ENCODE assay signal across 13 cellular contexts in genomic region chr2:223576873-223577272, GRCh38. TPM values are rescaled to one million over a fixed set of nuclear protein-coding genes. Genes with fewer than 3 reads are reported as not detected.
DNase-seq lines count a peak whose midpoint lies in the region; ATAC-seq and TF ChIP-seq lines count a peak whose summit lies in the region.
"Had no signal": no experiment of that assay in that cellular context is flagged by ENCODE, and none has a peak within 500 bp of the region (broad histone marks: within the 10 kb centered on the region; RNA-seq: fewer than 3 reads in every experiment).

No MANE protein-coding gene starts in this region.

- ATAC-seq in HG02840 (IDR thresholded peaks at IDR 0.05; ENCODE audit: low FRiP score, unreplicated experiment) (no peak), GM18907 (IDR thresholded peaks at IDR 0.05; ENCODE audit: unreplicated experiment) (no peak)

- no peaks in the 10 kb centered on the region for H3K36me3 Mint-ChIP-seq in CD14-positive monocyte

- H2AFZ ChIP-seq in smooth muscle cell (ENCODE audit: low read depth), result no peak overlapping the region

- H3K4me3 Mint-ChIP-seq in CD14-positive monocyte, result no peak overlapping the region

- H3K9ac ChIP-seq in smooth muscle cell (ENCODE audit: low read depth), result peak overlapping the region; percentile 71

- H3K4me3 ChIP-seq in SJSA1, result no peak overlapping the region
- H3K4me3 ChIP-seq in fibroblast of villous mesenchyme (ENCODE audit: low read depth, low read length), result no peak overlapping the region
- H3K4me3 ChIP-seq in smooth muscle cell, result no peak overlapping the region

- peaks cover 0 to 4% (median 0%) of the 10 kb centered on the region in 7 donors for H3K9me3 Mint-ChIP-seq in CD14-positive monocyte

- DNase-seq in HCEC 1CT (peak; percentile 98), SJSA1 (ENCODE audit: low read depth in 1 of 2, low spot score in 2 of 2) (peak; percentile 68 to 77), fibroblast of villous mesenchyme (ENCODE audit: low read depth) (peak; percentile 99), smooth muscle cell (lab: John Stamatoyannopoulos, UW; ENCODE audit: unreplicated experiment) (no peak), medulla oblongata (ENCODE audit: extremely low spot score) (no peak), CD14-positive monocyte (ENCODE audit: low spot score) (no peak)
- DNase-seq: activated CD4-positive, CD25-positive, alpha-beta regulatory T cell treated with anti-CD3 and anti-CD28 coated beads, Interleukin-2, amount 50 U/mL, for 72 hours; activated gamma-delta T cell treated with Interleukin-2 at 50 U/mL for 16 hours; kidney; NCI-H2029 treated with DMSO at 0.1 percent for 48 hours; SHP77 treated with DMSO at 0.1 percent for 48 hours had no signal

- no peak for TF ChIP-seq CTCF in fibroblast of villous mesenchyme (IDR thresholded peaks at IDR 0.05; ENCODE audit: insufficient read depth, low read depth, low read length)
- TF ChIP-seq CTCF in smooth muscle cell (IDR thresholded peaks at IDR 0.05; ENCODE audit: borderline replicate concordance, insufficient read depth, poor library complexity, severe bottlenecking), result no peak
- TF ChIP-seq CTCF in CD14-positive monocyte (IDR thresholded peaks at IDR 0.05), result no peak

- no peaks in the 10 kb centered on the region for H3K79me2 ChIP-seq in smooth muscle cell (ENCODE audit: low read depth)

- H3F3A ChIP-seq in smooth muscle cell (ENCODE audit: low read depth), result peaks cover 16% of the 10 kb centered on the region

- no peaks in the 10 kb centered on the region for H4K20me1 ChIP-seq in smooth muscle cell (ENCODE audit: low read depth)

- peaks cover 0 to 7% (median 2%) of the 10 kb centered on the region in 3 donors for H3K27me3 Mint-ChIP-seq in CD14-positive monocyte (ENCODE audit: low read depth in 3 of 3)

- no peak overlapping the region for H3K27ac Mint-ChIP-seq in CD14-positive monocyte

- intact Hi-C loops in CD14-positive monocyte (cut with micrococcal nuclease), result no loop called here

- H3K4me1 ChIP-seq in SJSA1 (replicated peaks) (peaks cover 23% of the 10 kb centered on the region), smooth muscle cell (ENCODE audit: low read depth) (peaks cover 18% of the 10 kb centered on the region)

- peak overlapping the region; percentile 70 for H3K4me2 ChIP-seq in smooth muscle cell

- peak overlapping the region; percentile 66 for H3K27ac ChIP-seq in SJSA1
- H3K27ac ChIP-seq in smooth muscle cell (ENCODE audit: low read depth), result peak overlapping the region; percentile 95

- H3K9me3 ChIP-seq in SJSA1 (replicated peaks) (no peaks in the 10 kb centered on the region), smooth muscle cell (replicated peaks; ENCODE audit: low read depth) (no peaks in the 10 kb centered on the region)

- H3K27me3 ChIP-seq in SJSA1 (replicated peaks) (no peaks in the 10 kb centered on the region), smooth muscle cell (ENCODE audit: low read depth) (no peaks in the 10 kb centered on the region)

- 23% methylated on average over 5 of the region's 5 CpGs for WGBS in smooth muscle cell (ENCODE audit: low lambda C conversion rate)

- no peaks in the 10 kb centered on the region for H3K4me1 Mint-ChIP-seq in CD14-positive monocyte

- H3K36me3 ChIP-seq in SJSA1 (no peaks in the 10 kb centered on the region), smooth muscle cell (ENCODE audit: low read depth) (no peaks in the 10 kb centered on the region)

RNA-seq across cellular contexts. Expression of gene SCG2, which starts 25.3 kb away (rescaled TPM):
- total RNA-seq in SJSA1 (2014; rRNA removed; shearing (Covaris generic)), result 5.0 and 6.2 TPM in 2 replicates
- 0.86 and 0.97 TPM in 2 replicates for total RNA-seq in fibroblast of villous mesenchyme
- 34.7 and 41.5 TPM in 2 replicates for total RNA-seq in smooth muscle cell
- 22.4 and 29.1 TPM in 2 replicates for polyA plus RNA-seq in smooth muscle cell
- not detected for polyA plus RNA-seq in CD14-positive monocyte

Comparison
In these comparisons a context has a peak if more than half of its experiments do, and no peak if none do; other contexts are left out.
1. DNase-seq: peak in HCEC 1CT (single experiment), SJSA1 (2 of 2) and fibroblast of villous mesenchyme (single experiment); none in smooth muscle cell (single experiment), medulla oblongata (single experiment) and CD14-positive monocyte (single experiment).